Comparison of ENCODE assay signal across 12 cellular contexts in the genomic region with DNA sequence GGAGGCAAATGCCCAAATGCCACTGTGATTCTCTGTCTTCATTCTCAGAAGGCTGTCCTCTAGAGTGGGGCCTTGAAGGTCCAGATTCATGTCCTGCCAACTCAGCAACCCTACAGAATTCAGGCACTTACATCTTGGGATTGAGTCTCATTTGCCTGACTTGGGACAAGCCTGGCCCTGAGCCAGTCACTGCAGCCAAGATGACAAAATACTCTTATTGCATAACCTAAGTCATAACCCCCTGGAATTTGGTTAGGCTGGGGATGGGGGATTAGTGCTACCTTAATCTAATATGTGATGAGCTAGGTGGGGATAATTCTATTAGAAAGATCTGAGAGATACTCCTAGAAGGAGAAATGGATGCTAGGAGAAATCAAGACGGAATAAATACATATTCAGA.
DNase-seq lines count a peak whose midpoint lies in the region; ATAC-seq and TF ChIP-seq lines count a peak whose summit lies in the region.
"Had no signal": no experiment of that assay in that cellular context is flagged by ENCODE, and none has a peak within 500 bp of the region (broad histone marks: within the 10 kb centered on the region; RNA-seq: fewer than 3 reads in every experiment).

No MANE protein-coding gene starts in this region.

- no peaks in the 10 kb centered on the region for H3K36me3 Mint-ChIP-seq in stimulated activated memory B cell treated with anti-CD40 and anti-IgM and Interleukin-4, amounts not matched to agents 10 μg/mL and 1 μg/mL and 100 μg/mL, for 72 hours
- H3K36me3 Mint-ChIP-seq: activated naive CD4-positive, alpha-beta T cell treated with anti-CD3 and anti-CD28 coated beads, Interleukin-2, amount 50 U/mL, for 72 hours had no signal

- H3K27me3 ChIP-seq in body of pancreas (no peaks in the 10 kb centered on the region), right atrium auricular region (no peaks in the 10 kb centered on the region), transverse colon (no peaks in the 10 kb centered on the region)

- TF ChIP-seq POLR2A in body of pancreas (IDR thresholded peaks at IDR 0.05) (no peak), transverse colon (IDR thresholded peaks at IDR 0.05) (no peak)

- no peak for TF ChIP-seq EP300 in transverse colon (IDR thresholded peaks at IDR 0.05; ENCODE audit: low read depth)

- TF ChIP-seq CTCF in body of pancreas (IDR thresholded peaks at IDR 0.05) (no peak), right atrium auricular region (IDR thresholded peaks at IDR 0.05) (no peak), transverse colon (IDR thresholded peaks at IDR 0.05) (no peak)

- no peaks in the 10 kb centered on the region for H3K4me1 Mint-ChIP-seq in stimulated activated memory B cell treated with anti-CD40 and anti-IgM and Interleukin-4, amounts not matched to agents 10 μg/mL and 1 μg/mL and 100 μg/mL, for 72 hours

- intact Hi-C loops in left cardiac atrium (cut with DNase I) = no loop called here
- intact Hi-C loops in cardiac septum (cut with DNase I) = no loop called here
- intact Hi-C loops in body of pancreas (cut with DNase I) = no loop called here
- intact Hi-C loops in transverse colon (cut with DNase I; ENCODE audit: low total_unique reads) = no loop called here

- no peaks in the 10 kb centered on the region for H3K9me3 Mint-ChIP-seq in stimulated activated memory B cell treated with anti-CD40 and anti-IgM and Interleukin-4, amounts not matched to agents 10 μg/mL and 1 μg/mL and 100 μg/mL, for 72 hours
- H3K9me3 Mint-ChIP-seq: activated naive CD4-positive, alpha-beta T cell treated with anti-CD3 and anti-CD28 coated beads, Interleukin-2, amount 50 U/mL, for 72 hours had no signal

- H3K27ac Mint-ChIP-seq in stimulated activated memory B cell treated with anti-CD40 and anti-IgM and Interleukin-4, amounts not matched to agents 10 μg/mL and 1 μg/mL and 100 μg/mL, for 72 hours = no peak overlapping the region
- H3K27ac Mint-ChIP-seq: activated naive CD4-positive, alpha-beta T cell treated with anti-CD3 and anti-CD28 coated beads, Interleukin-2, amount 50 U/mL, for 72 hours; T-helper 17 cell had no signal

- H3K9me3 ChIP-seq in body of pancreas (no peaks in the 10 kb centered on the region), right atrium auricular region (no peaks in the 10 kb centered on the region), transverse colon (no peaks in the 10 kb centered on the region)

- ATAC-seq in left cardiac atrium (no peak), body of pancreas (no peak), HG03432 (IDR thresholded peaks at IDR 0.05; ENCODE audit: unreplicated experiment) (no peak)
- ATAC-seq in stimulated activated memory B cell treated with anti-CD40 and anti-IgM and Interleukin-4, amounts not matched to agents 10 μg/mL and 1 μg/mL and 100 μg/mL, for 72 hours = no peak
- ATAC-seq: activated naive CD4-positive, alpha-beta T cell treated with anti-CD3 and anti-CD28 coated beads, Interleukin-2, amount 50 U/mL, for 72 hours; T-helper 17 cell had no signal

- H3K36me3 ChIP-seq in body of pancreas (replicated peaks in 1 of 2; ENCODE audit: insufficient read depth in 1 of 2, low read depth in 2 of 2) = no peaks in the 10 kb centered on the region
- H3K36me3 ChIP-seq in right atrium auricular region = no peaks in the 10 kb centered on the region
- H3K36me3 ChIP-seq in transverse colon = no peaks in the 10 kb centered on the region

- H3K4me3 Mint-ChIP-seq in stimulated activated memory B cell treated with anti-CD40 and anti-IgM and Interleukin-4, amounts not matched to agents 10 μg/mL and 1 μg/mL and 100 μg/mL, for 72 hours = no peak overlapping the region
- H3K4me3 Mint-ChIP-seq: T-helper 17 cell had no signal

- no peaks in the 10 kb centered on the region for H3K27me3 Mint-ChIP-seq in stimulated activated memory B cell treated with anti-CD40 and anti-IgM and Interleukin-4, amounts not matched to agents 10 μg/mL and 1 μg/mL and 100 μg/mL, for 72 hours

- peaks cover 5% of the 10 kb centered on the region for H3K4me1 ChIP-seq in body of pancreas
- peaks cover 0 to 13% of the 10 kb centered on the region in 2 donors for H3K4me1 ChIP-seq in right atrium auricular region
- peaks cover 16 to 48% (median 27%) of the 10 kb centered on the region in 4 donors for H3K4me1 ChIP-seq in transverse colon

- 86 to 94% methylated on average over 1 of the region's 1 CpG for WGBS in body of pancreas, 2 donors
- WGBS in transverse colon (ENCODE audit: low coverage in 1 of 2), 2 donors = 92% methylated on average over 1 of the region's 1 CpG; no CpG with 5 or more reads in 1 of the 2 donors

- H3K27ac ChIP-seq in body of pancreas = no peak overlapping the region
- H3K27ac ChIP-seq in right atrium auricular region = no peak overlapping the region
- H3K27ac ChIP-seq in transverse colon = peak overlapping the region; percentile 24 to 70 (median 60)

- DNase-seq in left cardiac atrium (peak; percentile 25), cardiac septum (ENCODE audit: low spot score) (no peak), body of pancreas (peak; percentile 16 to 54 (median 19)), right atrium auricular region (ENCODE audit: low spot score) (peak; percentile 61), transverse colon (no peak), foreskin melanocyte (no peak)
- DNase-seq: erythroblast, NCI-H345, T-helper 17 cell had no signal

- in situ Hi-C loops in transverse colon (cut with MboI; ENCODE audit: low pct_ligation_motif_present in 1 of 4, low pct_unique_long_range_greater_than_20kb in 1 of 4, low sequenced_read_pairs in 3 of 4) = no loop called here

- H3K4me3 ChIP-seq in body of pancreas (no peak overlapping the region), right atrium auricular region (no peak overlapping the region), transverse colon (no peak overlapping the region)

Comparison
In these comparisons a context has a peak if more than half of its experiments do, and no peak if none do; other contexts are left out.
1. DNase-seq: peak in left cardiac atrium (single experiment), body of pancreas (4 of 4) and right atrium auricular region (single experiment); none in cardiac septum (single experiment), transverse colon (single experiment) and foreskin melanocyte (single experiment).
2. H3K27ac ChIP-seq: peak in transverse colon (4 of 4); none in body of pancreas (0 of 4) and right atrium auricular region (0 of 2).